8 cellular contexts compared by ENCODE assay signal in the genomic region with DNA sequence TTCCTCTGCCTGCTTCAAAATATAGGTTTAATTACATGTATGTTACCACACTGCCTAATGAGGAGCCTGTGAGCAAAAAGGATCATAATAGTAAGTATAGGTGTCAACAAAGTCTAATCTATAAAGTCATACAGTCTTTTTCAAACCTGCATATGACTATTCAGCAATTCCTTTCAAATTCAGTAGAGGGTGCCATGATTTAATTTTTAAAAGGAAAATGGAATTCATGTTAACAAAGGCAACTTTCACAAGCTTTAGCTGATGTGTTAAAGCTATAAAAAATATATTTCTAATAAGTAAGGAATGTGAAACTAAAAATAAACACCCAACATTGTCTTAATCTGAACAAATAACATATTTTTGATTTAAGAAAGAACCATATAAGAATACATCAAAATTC. TPM values are rescaled to one million over a fixed set of nuclear protein-coding genes. Genes with fewer than 3 reads are reported as not detected.
DNase-seq lines count a peak whose midpoint lies in the region; ATAC-seq and TF ChIP-seq lines count a peak whose summit lies in the region.

No MANE protein-coding gene starts in this region.

- no peak for ATAC-seq in GM21717 (IDR thresholded peaks at IDR 0.05; ENCODE audit: unreplicated experiment)

- H3K9me3 ChIP-seq in breast epithelium = no peaks in the 10 kb centered on the region

- intact Hi-C loops in breast epithelium (cut with DNase I; ENCODE audit: low total_unique reads) = no loop called here

- DNase-seq in BJ (ENCODE audit: low read depth) (no peak), HT-29 (ENCODE audit: low spot score) (peak; percentile 18), breast epithelium (ENCODE audit: low spot score in 2 of 2) (no peak), lung microvascular endothelial cell (ENCODE audit: low read depth in 2 of 2) (peak; percentile 13 to 53), putamen (ENCODE audit: low spot score) (no peak), NCI-H774 (lab: John Stamatoyannopoulos, UW) (no peak)
- no peak for DNase-seq in activated effector memory CD4-positive, alpha-beta T cell treated with Interleukin-2 at 50 U/mL for 16 hours

- H3K27me3 ChIP-seq in BJ (ENCODE audit: control insufficient read depth, insufficient read depth, low read length) = no peaks in the 10 kb centered on the region
- no peaks in the 10 kb centered on the region for H3K27me3 ChIP-seq in breast epithelium

- no peak overlapping the region for H3K4me3 ChIP-seq in BJ (ENCODE audit: low read depth, low read length)
- no peak overlapping the region for H3K4me3 ChIP-seq in breast epithelium

- H3K36me3 ChIP-seq in BJ (ENCODE audit: control insufficient read depth, insufficient read depth, low read length) (no peaks in the 10 kb centered on the region), breast epithelium (no peaks in the 10 kb centered on the region)

- CTCF ChIA-PET in BJ (lab: Yijun Ruan, JAX) = interaction anchor here (0.6 to 5.4 kb wide), 22 partner anchors 9 to 711 kb away, joined by 3 to 119 read pairs (median 4); partner anchors contain the start of gene MPP7

- peak; percentile 42; the same call in 1 of the 2 replicates for TF ChIP-seq CTCF in BJ (IDR thresholded peaks at IDR 0.05; ENCODE audit: insufficient read depth, low read depth, low read length)
- peak in 2 of 3 donors; percentile 47 to 60 for TF ChIP-seq CTCF in breast epithelium (IDR thresholded peaks at IDR 0.05)

- no peaks in the 10 kb centered on the region for H3K4me1 ChIP-seq in breast epithelium

- TF ChIP-seq POLR2A in breast epithelium (IDR thresholded peaks at IDR 0.05) = no peak

- POLR2A ChIA-PET in BJ (lab: Charles Lee) = interaction anchor here (0.5 kb wide), 1 partner anchor 81 kb away, joined by 3 read pairs; no protein-coding TSS in a partner anchor

- no peak overlapping the region for H3K27ac ChIP-seq in breast epithelium

RNA-seq across cellular contexts. Expression of gene MPP7, which starts 52.1 kb away (rescaled TPM):
- polyA plus RNA-seq in BJ (2011; rRNA removed) = 1.0 and 1.8 TPM in 2 replicates
- 0.72 and 0.81 TPM in 2 replicates for polyA minus RNA-seq in BJ (2011; rRNA and poly(A)+ RNA removed)
- 2.2 and 4.5 TPM in 2 replicates for total RNA-seq in HT-29 (2014; rRNA removed; shearing (Covaris generic))
- total RNA-seq in breast epithelium = 10 to 100 TPM in 2 of 3 donors, 1 to 10 TPM in 1; 2.9 to 20.3 (median 18.0) TPM
- total RNA-seq in lung microvascular endothelial cell = 1.3 and 21.6 TPM in 2 replicates

Comparison
In these comparisons a context has a peak if more than half of its experiments do, and no peak if none do; other contexts are left out.
1. DNase-seq: peak in HT-29 (single experiment) and lung microvascular endothelial cell (2 of 2); none in BJ (single experiment), breast epithelium (0 of 2), putamen (single experiment), activated effector memory CD4-positive, alpha-beta T cell treated with Interleukin-2 at 50 U/mL for 16 hours (single experiment) and NCI-H774 (single experiment).